In the genomic region with DNA sequence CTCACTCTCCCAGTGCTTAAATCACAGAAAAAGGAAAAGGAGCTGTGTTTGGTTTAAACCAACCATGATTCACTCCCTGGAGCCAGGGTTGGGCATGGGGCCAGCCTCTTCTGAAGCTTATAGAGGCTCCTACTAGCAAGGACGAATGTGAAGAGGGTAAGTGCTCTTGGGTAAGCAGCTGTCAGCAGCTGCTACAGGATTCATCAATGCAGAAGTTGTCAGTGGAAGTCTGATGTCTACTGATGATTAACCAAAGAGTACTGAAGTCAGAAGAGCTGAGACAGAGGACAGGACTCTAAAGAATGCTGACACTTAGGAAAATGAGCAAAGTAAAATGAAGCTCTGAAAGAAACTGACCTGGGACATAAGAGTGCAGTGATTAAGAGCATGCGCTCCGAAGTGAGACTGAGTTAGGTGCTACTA, we compare ENCODE assay signal across 11 cellular contexts. TPM values are rescaled to one million over a fixed set of nuclear protein-coding genes. Genes with fewer than 3 reads are reported as not detected.
DNase-seq lines count a peak whose midpoint lies in the region; ATAC-seq and TF ChIP-seq lines count a peak whose summit lies in the region.
"Had no signal": no experiment of that assay in that cellular context is flagged by ENCODE, and none has a peak within 500 bp of the region (broad histone marks: within the 10 kb centered on the region; RNA-seq: fewer than 3 reads in every experiment).

No MANE protein-coding gene starts in this region.

- H3K4me3 ChIP-seq in AG10803 (ENCODE audit: low read length) (no peak overlapping the region), adipocyte (ENCODE audit: low read length) (no peak overlapping the region), kidney epithelial cell (ENCODE audit: low read depth, low read length) (no peak overlapping the region), Karpas-422 (ENCODE audit: low read length) (no peak overlapping the region)
- H3K4me3 ChIP-seq: prostate gland had no signal

- TF ChIP-seq CTCF in AG10803 (conservative IDR thresholded peaks at IDR 0.05; ENCODE audit: low read length) (no peak), kidney epithelial cell (IDR thresholded peaks at IDR 0.05; ENCODE audit: insufficient read depth, low read length, poor library complexity, severe bottlenecking) (no peak)

- H3K9ac ChIP-seq in adipocyte (ENCODE audit: low read length): peak overlapping the region; percentile 13
- H3K9ac ChIP-seq in Karpas-422 (ENCODE audit: low read length): no peak overlapping the region

- H4K20me1 ChIP-seq in Karpas-422 (ENCODE audit: insufficient read depth, low read depth, low read length): no peaks in the 10 kb centered on the region

- no peak overlapping the region for H3K27ac ChIP-seq in Karpas-422 (ENCODE audit: low read length)
- H3K27ac ChIP-seq: prostate gland had no signal

- no peaks in the 10 kb centered on the region for H3K9me3 ChIP-seq in adipocyte (ENCODE audit: control insufficient read depth, low read length)
- no peaks in the 10 kb centered on the region for H3K9me3 ChIP-seq in Karpas-422 (ENCODE audit: low read length)
- H3K9me3 ChIP-seq: prostate gland had no signal

- H3K4me1 ChIP-seq in adipocyte (ENCODE audit: control insufficient read depth, insufficient read depth, low read length) (peaks cover 14% of the 10 kb centered on the region), Karpas-422 (ENCODE audit: low read length) (peaks cover 6% of the 10 kb centered on the region)
- H3K4me1 ChIP-seq: prostate gland had no signal

- no peaks in the 10 kb centered on the region for H3K27me3 ChIP-seq in adipocyte (replicated peaks; ENCODE audit: control insufficient read depth, insufficient read depth, low read length)
- H3K27me3 ChIP-seq in kidney epithelial cell (ENCODE audit: control insufficient read depth, insufficient read depth, low read length): no peaks in the 10 kb centered on the region
- no peaks in the 10 kb centered on the region for H3K27me3 ChIP-seq in Karpas-422 (ENCODE audit: low read length)

- no peaks in the 10 kb centered on the region for H3K79me2 ChIP-seq in Karpas-422 (ENCODE audit: low read length)

- no peaks in the 10 kb centered on the region for H3K9me3 Mint-ChIP-seq in stimulated activated effector memory CD8-positive, alpha-beta T cell treated with anti-CD3 and anti-CD28 coated beads, Interleukin-12 subunit alpha, Interleukin-12 subunit beta, amount 100 ng/mL, for 72 hours
- H3K9me3 Mint-ChIP-seq: central memory CD8-positive, alpha-beta T cell; T-helper 1 cell treated with Interleukin-12 subunit alpha and Interleukin-12 subunit beta and Interleukin-4 antibody, amounts not matched to agents 30 μg/mL and 1 μg/mL, for 36 hours had no signal

- DNase-seq in AG10803 (ENCODE audit: low read depth) (peak; percentile 96), HS-27A (ENCODE audit: low read depth) (peak; percentile 53), adipocyte (ENCODE audit: low read depth) (peak; percentile 80), kidney epithelial cell (ENCODE audit: low read depth) (peak; percentile 98), SIG-M5 (lab: John Stamatoyannopoulos, UW) (no peak), Karpas-422 (no peak), NCI-H1694 treated with DMSO at 0.1 percent for 48 hours (lab: John Stamatoyannopoulos, UW) (no peak)
- DNase-seq in stimulated activated effector memory CD8-positive, alpha-beta T cell treated with anti-CD3 and anti-CD28 coated beads, Interleukin-12 subunit alpha, Interleukin-12 subunit beta, amount 100 ng/mL, for 72 hours (ENCODE audit: low spot score in 2 of 2): no peak

- no peak overlapping the region for H2AFZ ChIP-seq in Karpas-422 (ENCODE audit: low read length)

- ATAC-seq in stimulated activated effector memory CD8-positive, alpha-beta T cell treated with anti-CD3 and anti-CD28 coated beads, Interleukin-12 subunit alpha, Interleukin-12 subunit beta, amount 100 ng/mL, for 72 hours: no peak

- no peak overlapping the region for H3K27ac Mint-ChIP-seq in stimulated activated effector memory CD8-positive, alpha-beta T cell treated with anti-CD3 and anti-CD28 coated beads, Interleukin-12 subunit alpha, Interleukin-12 subunit beta, amount 100 ng/mL, for 72 hours
- H3K27ac Mint-ChIP-seq: T-helper 1 cell treated with Interleukin-12 subunit alpha and Interleukin-12 subunit beta and Interleukin-4 antibody, amounts not matched to agents 30 μg/mL and 1 μg/mL, for 36 hours had no signal

- H3K4me1 Mint-ChIP-seq in stimulated activated effector memory CD8-positive, alpha-beta T cell treated with anti-CD3 and anti-CD28 coated beads, Interleukin-12 subunit alpha, Interleukin-12 subunit beta, amount 100 ng/mL, for 72 hours: no peaks in the 10 kb centered on the region
- H3K4me1 Mint-ChIP-seq: central memory CD8-positive, alpha-beta T cell had no signal

- no peak overlapping the region for H3K4me3 Mint-ChIP-seq in stimulated activated effector memory CD8-positive, alpha-beta T cell treated with anti-CD3 and anti-CD28 coated beads, Interleukin-12 subunit alpha, Interleukin-12 subunit beta, amount 100 ng/mL, for 72 hours
- H3K4me3 Mint-ChIP-seq: central memory CD8-positive, alpha-beta T cell; T-helper 1 cell treated with Interleukin-12 subunit alpha and Interleukin-12 subunit beta and Interleukin-4 antibody, amounts not matched to agents 30 μg/mL and 1 μg/mL, for 36 hours had no signal

- no peaks in the 10 kb centered on the region for H3K36me3 Mint-ChIP-seq in stimulated activated effector memory CD8-positive, alpha-beta T cell treated with anti-CD3 and anti-CD28 coated beads, Interleukin-12 subunit alpha, Interleukin-12 subunit beta, amount 100 ng/mL, for 72 hours

- H3K36me3 ChIP-seq in adipocyte (ENCODE audit: control insufficient read depth, insufficient read depth, low read length, severe bottlenecking) (no peaks in the 10 kb centered on the region), kidney epithelial cell (ENCODE audit: control insufficient read depth, insufficient read depth, low read length) (no peaks in the 10 kb centered on the region), Karpas-422 (ENCODE audit: insufficient read depth, low read length) (no peaks in the 10 kb centered on the region)
- H3K36me3 ChIP-seq: prostate gland had no signal

- H3K4me2 ChIP-seq in Karpas-422 (ENCODE audit: low read depth, low read length, poor library complexity, severe bottlenecking): no peak overlapping the region

- H3K9me2 ChIP-seq in Karpas-422 (replicated peaks; ENCODE audit: insufficient read depth, low read length): no peaks in the 10 kb centered on the region

RNA-seq across cellular contexts. Expression of gene JADE1, which starts 32.7 kb away (rescaled TPM):
- 16.1 and 16.9 TPM in 2 replicates for total RNA-seq in kidney epithelial cell
- total RNA-seq in Karpas-422 (2014; rRNA removed; shearing (Covaris generic); ENCODE audit: low replicate concordance): 31.5 and 43.0 TPM in 2 replicates

Comparison
In these comparisons a context has a peak if more than half of its experiments do, and no peak if none do; other contexts are left out.
1. DNase-seq: peak in AG10803 (single experiment), HS-27A (single experiment), adipocyte (single experiment) and kidney epithelial cell (single experiment); none in stimulated activated effector memory CD8-positive, alpha-beta T cell treated with anti-CD3 and anti-CD28 coated beads, Interleukin-12 subunit alpha, Interleukin-12 subunit beta, amount 100 ng/mL, for 72 hours (0 of 2), SIG-M5 (single experiment), Karpas-422 (single experiment) and NCI-H1694 treated with DMSO at 0.1 percent for 48 hours (single experiment).